ENCODE assay signal across 20 cellular contexts in genomic region chrY:18904296-18904695, GRCh38.
"Had no signal": no experiment of that assay in that cellular context is flagged by ENCODE, and none has a peak within 500 bp of the region (broad histone marks: within the 10 kb centered on the region; RNA-seq: fewer than 3 reads in every experiment).

No MANE protein-coding gene starts in this region.

- H3K4me3 ChIP-seq: esophagus muscularis mucosa, right lobe of liver, suprapubic skin, thyroid gland, vagina had no signal

- H3K9me3 ChIP-seq: esophagus muscularis mucosa, right lobe of liver, suprapubic skin, thyroid gland, vagina had no signal

- DNase-seq: dermis blood vessel endothelial cell; effector memory CD4-positive, alpha-beta T cell; foreskin melanocyte; immature natural killer cell; islet precursor cell; kidney glomerular epithelial cell; mesendoderm; midbrain; naive thymus-derived CD4-positive, alpha-beta T cell; retina; right lobe of liver; small intestine; stimulated activated CD4-positive, alpha-beta T cell treated with anti-CD3 and anti-CD28 coated beads, Interleukin-15, amount 100 ng/mL, for 24 hours; stimulated activated CD4-positive, alpha-beta T cell treated with anti-CD3 and anti-CD28 coated beads, Interleukin-2, amount 100 ng/mL, for 48 hours; stimulated activated naive B cell treated with anti-CD40 and anti-IgM and Interleukin-4, amounts not matched to agents 10 μg/mL and 1 μg/mL and 100 μg/mL, for 72 hours; thyroid gland; trophoblast cell had no signal

- H3K36me3 ChIP-seq: esophagus muscularis mucosa, right lobe of liver, suprapubic skin, thyroid gland, vagina had no signal

- ATAC-seq: naive thymus-derived CD4-positive, alpha-beta T cell; right lobe of liver; stimulated activated naive B cell treated with anti-CD40 and anti-IgM and Interleukin-4, amounts not matched to agents 10 μg/mL and 1 μg/mL and 100 μg/mL, for 72 hours had no signal

- H3K27me3 ChIP-seq: esophagus muscularis mucosa, right lobe of liver, suprapubic skin, thyroid gland, vagina had no signal
